ENCODE assay signal across 8 cellular contexts in genomic region chr4:75723802-75724065, GRCh38. TPM values are rescaled to one million over a fixed set of nuclear protein-coding genes. Genes with fewer than 3 reads are reported as not detected.
DNase-seq lines count a peak whose midpoint lies in the region; ATAC-seq and TF ChIP-seq lines count a peak whose summit lies in the region.

No MANE protein-coding gene starts in this region.

- peaks cover 49% of the 10 kb centered on the region for H3K4me1 Mint-ChIP-seq in activated CD4-positive, alpha-beta T cell treated with anti-CD3 and anti-CD28 coated beads, Interleukin-2, amount 10 ng/mL, durations not matched to agents 7 days and 5 days

- POLR2A ChIA-PET in activated CD4-positive, alpha-beta T cell treated with anti-CD3 and anti-CD28 coated beads, Interleukin-2, amount 10 ng/mL, durations not matched to agents 7 days and 5 days (lab: Charles Lee) = interaction anchor here (1.0 kb wide), 2 partner anchors 50 to 55 kb away, joined by 3 read pairs; no protein-coding TSS in a partner anchor

- 0 to 1% methylated on average over 3 of the region's 3 CpGs for WGBS in testis, 2 donors

- TF ChIP-seq POLR2A in testis (IDR thresholded peaks at IDR 0.05) = no peak

- H3K36me3 ChIP-seq in ascending aorta (no peaks in the 10 kb centered on the region), left lung (no peaks in the 10 kb centered on the region), testis (ENCODE audit: low read depth, missing control alignments) (no peaks in the 10 kb centered on the region)

- peak overlapping the region; percentile 78 to 84 for H3K4me3 ChIP-seq in ascending aorta
- H3K4me3 ChIP-seq in left lung = peak overlapping the region; percentile 38 to 93
- H3K4me3 ChIP-seq in testis = peak overlapping the region; percentile 73 to 88

- H3K36me3 Mint-ChIP-seq in activated CD4-positive, alpha-beta T cell treated with anti-CD3 and anti-CD28 coated beads, Interleukin-2, amount 10 ng/mL, durations not matched to agents 7 days and 5 days (ENCODE audit: low read depth) = peaks cover 13% of the 10 kb centered on the region

- no peaks in the 10 kb centered on the region for H3K27me3 Mint-ChIP-seq in activated CD4-positive, alpha-beta T cell treated with anti-CD3 and anti-CD28 coated beads, Interleukin-2, amount 10 ng/mL, durations not matched to agents 7 days and 5 days

- TF ChIP-seq CTCF in ascending aorta (IDR thresholded peaks at IDR 0.05) = no peak
- TF ChIP-seq CTCF in left lung (IDR thresholded peaks at IDR 0.05) = no peak
- no peak for TF ChIP-seq CTCF in testis (IDR thresholded peaks at IDR 0.05)

- CTCF ChIA-PET in activated CD4-positive, alpha-beta T cell treated with anti-CD3 and anti-CD28 coated beads, Interleukin-2, amount 10 ng/mL, durations not matched to agents 7 days and 5 days (lab: Charles Lee) = interaction anchor here (0.6 to 3.3 kb wide), 28 partner anchors 9 to 238 kb away, joined by 3 to 34 read pairs (median 5); partner anchors contain the start of gene CDKL2

- peak overlapping the region; percentile 97 for H3K27ac ChIP-seq in ascending aorta
- H3K27ac ChIP-seq in left lung = peak overlapping the region; percentile 92 to 95
- peak overlapping the region; percentile 69 to 98 for H3K27ac ChIP-seq in testis

- H3K9me3 ChIP-seq in ascending aorta = no peaks in the 10 kb centered on the region
- H3K9me3 ChIP-seq in left lung = no peaks in the 10 kb centered on the region
- H3K9me3 ChIP-seq in testis = no peaks in the 10 kb centered on the region

- H3K27me3 ChIP-seq in ascending aorta = no peaks in the 10 kb centered on the region
- no peaks in the 10 kb centered on the region for H3K27me3 ChIP-seq in left lung
- no peaks in the 10 kb centered on the region for H3K27me3 ChIP-seq in testis

- no peak for DNase-seq in activated CD4-positive, alpha-beta T cell treated with anti-CD3 and anti-CD28 coated beads, Interleukin-2, amount 10 ng/mL, durations not matched to agents 7 days and 5 days
- no peak for DNase-seq in activated CD4-positive, alpha-beta T cell treated with anti-CD3 and anti-CD28 coated beads, Interleukin-2, amount 50 U/mL, for 48 hours
- DNase-seq in ascending aorta (ENCODE audit: low spot score in 2 of 2) (no peak), left lung (no peak), testis (no peak), NCI-H748 (lab: John Stamatoyannopoulos, UW; ENCODE audit: unreplicated experiment) (no peak), NCI-H510A (lab: John Stamatoyannopoulos, UW) (no peak), NCI-H82 treated with DMSO at 0.1 percent for 48 hours (lab: John Stamatoyannopoulos, UW; ENCODE audit: unreplicated experiment) (no peak)

- H3K9me3 Mint-ChIP-seq in activated CD4-positive, alpha-beta T cell treated with anti-CD3 and anti-CD28 coated beads, Interleukin-2, amount 10 ng/mL, durations not matched to agents 7 days and 5 days = no peaks in the 10 kb centered on the region

- H3K27ac Mint-ChIP-seq in activated CD4-positive, alpha-beta T cell treated with anti-CD3 and anti-CD28 coated beads, Interleukin-2, amount 10 ng/mL, durations not matched to agents 7 days and 5 days = peak overlapping the region; percentile 98

- no peak for ATAC-seq in left lung

- peak overlapping the region; percentile 98 for H3K4me3 Mint-ChIP-seq in activated CD4-positive, alpha-beta T cell treated with anti-CD3 and anti-CD28 coated beads, Interleukin-2, amount 10 ng/mL, durations not matched to agents 7 days and 5 days

- H3K4me1 ChIP-seq in ascending aorta (peaks cover 3 to 22% of the 10 kb centered on the region in 2 donors), left lung (peaks cover 26 to 51% of the 10 kb centered on the region in 2 donors), testis (peaks cover 23% of the 10 kb centered on the region)

- intact Hi-C loops in ascending aorta (cut with DNase I) = loop anchor here (1.0 to 10.0 kb wide), 5 partner anchors 50 to 1354 kb away; partner anchors contain the start of genes CCNI, CDKL2, G3BP2 and PARM1
- intact Hi-C loops in left lung (cut with DNase I) = loop anchor here in 1 of 2 donors (10.0 kb wide), 1 partner anchor 49 kb away; the partner anchor contains the start of gene G3BP2
- intact Hi-C loops in testis (cut with DNase I; ENCODE audit: low total_unique reads) = loop anchor here (10.0 kb wide), 1 partner anchor 49 kb away; the partner anchor contains the start of gene G3BP2

RNA-seq across cellular contexts. Expression of gene USO1, which starts 0.6 kb away (rescaled TPM):
- 10 to 100 TPM; 38.9 to 43.5 TPM for total RNA-seq in activated CD4-positive, alpha-beta T cell treated with anti-CD3 and anti-CD28 coated beads, Interleukin-2, amount 10 ng/mL, durations not matched to agents 7 days and 5 days
- total RNA-seq in ascending aorta (25.5 TPM), left lung (10 to 100 TPM; 64.2 to 72.0 TPM), testis (10 to 100 TPM; 57.5 to 64.6 TPM)
- 53.3 TPM for polyA plus RNA-seq in testis (ENCODE audit: insufficient read depth, low read depth, low replicate concordance)

RNA-seq across cellular contexts. Expression of gene G3BP2, which starts 50.5 kb away (rescaled TPM):
- total RNA-seq in activated CD4-positive, alpha-beta T cell treated with anti-CD3 and anti-CD28 coated beads, Interleukin-2, amount 10 ng/mL, durations not matched to agents 7 days and 5 days = 100 to 1,000 TPM; 135 to 137 TPM
- total RNA-seq in ascending aorta (88.9 TPM), left lung (100 to 1,000 TPM; 105 to 119 TPM), testis (100 to 1,000 TPM; 102 to 105 TPM)
- 134 TPM for polyA plus RNA-seq in testis (ENCODE audit: insufficient read depth, low read depth, low replicate concordance)
